Comparison of ENCODE assay signal across 1 cellular context in the genomic region with DNA sequence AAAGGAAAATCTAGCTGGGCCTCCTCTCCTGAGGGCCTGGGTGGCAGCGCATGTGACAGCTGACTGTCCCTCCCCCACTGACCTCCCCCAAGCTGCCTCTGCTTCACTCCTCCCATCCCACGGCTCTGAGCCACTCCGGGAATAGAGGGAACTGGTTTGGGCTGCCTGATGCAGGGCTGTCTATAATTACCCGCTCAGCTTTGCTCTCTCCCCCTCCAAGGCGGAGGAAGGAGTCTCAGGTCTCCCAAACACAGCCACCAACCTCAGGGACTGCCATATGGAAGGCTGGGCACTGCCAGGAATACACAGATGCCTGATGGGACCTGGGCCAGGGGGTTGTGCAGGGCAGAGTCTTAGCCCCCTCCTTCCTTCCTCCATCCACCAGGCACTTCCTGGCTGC.
TF ChIP-seq lines count a peak whose summit lies in the region.

No MANE protein-coding gene starts in this region.

TF ChIP-seq in HEK293, 187 proteins besides CTCF, POLR2A, EP300 and RAD21 (continued from another document):
- TF ChIP-seq, protein P1, sequence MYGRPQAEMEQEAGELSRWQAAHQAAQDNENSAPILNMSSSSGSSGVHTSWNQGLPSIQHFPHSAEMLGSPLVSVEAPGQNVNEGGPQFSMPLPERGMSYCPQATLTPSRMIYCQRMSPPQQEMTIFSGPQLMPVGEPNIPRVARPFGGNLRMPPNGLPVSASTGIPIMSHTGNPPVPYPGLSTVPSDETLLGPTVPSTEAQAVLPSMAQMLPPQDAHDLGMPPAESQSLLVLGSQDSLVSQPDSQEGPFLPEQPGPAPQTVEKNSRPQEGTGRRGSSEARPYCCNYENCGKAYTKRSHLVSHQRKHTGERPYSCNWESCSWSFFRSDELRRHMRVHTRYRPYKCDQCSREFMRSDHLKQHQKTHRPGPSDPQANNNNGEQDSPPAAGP (tag by site-specific recombination; IDR thresholded peaks at IDR 0.05), result no peak
- TF ChIP-seq ZFHX2 (tag by site-specific recombination; conservative IDR thresholded peaks at IDR 0.05) (peak; percentile 67), GLIS1 (tag by site-specific recombination; IDR thresholded peaks at IDR 0.05) (peak; percentile 66), GLIS2 (tag by site-specific recombination; IDR thresholded peaks at IDR 0.05) (no peak), ZNF623 (tag by site-specific recombination; IDR thresholded peaks at IDR 0.05) (no peak), ZNF843 (tag by site-specific recombination; IDR thresholded peaks at IDR 0.05) (no peak), ZNF585B (tag by site-specific recombination; IDR thresholded peaks at IDR 0.05) (no peak), ZNF544 (tag by site-specific recombination; IDR thresholded peaks at IDR 0.05) (no peak), ZNF132 (tag by site-specific recombination; IDR thresholded peaks at IDR 0.05; ENCODE audit: borderline replicate concordance) (no peak), IKZF3 (tag by site-specific recombination; IDR thresholded peaks at IDR 0.05) (no peak), SP3 (tag by site-specific recombination; IDR thresholded peaks at IDR 0.05) (no peak)
